Comparison of ENCODE assay signal across 8 cellular contexts in genomic region chr1:108817016-108817415, GRCh38. TPM values are rescaled to one million over a fixed set of nuclear protein-coding genes. Genes with fewer than 3 reads are reported as not detected.
A peak's percentile ranks its signal among the peaks of the same experiment; 100 is the strongest.
DNase-seq lines count a peak whose midpoint lies in the region; ATAC-seq and TF ChIP-seq lines count a peak whose summit lies in the region.

No MANE protein-coding gene starts in this region.

- DNase-seq in LHCN-M2 (ENCODE audit: low read depth) = peak; percentile 95
- peak; percentile 7 for DNase-seq in brain microvascular endothelial cell
- peak in 1 of 2 donors; percentile 75 for DNase-seq in left lung
- DNase-seq in tibial artery = no peak
- no peak for DNase-seq in NCI-H226
- DNase-seq in Karpas-422 = no peak
- DNase-seq in activated CD8-positive, alpha-beta memory T cell treated with anti-CD3 and anti-CD28 coated beads, Interleukin-2, amount 50 U/mL, for 48 hours = no peak

- intact Hi-C loops in left lung (cut with DNase I) (no loop called here), tibial artery (cut with DNase I; ENCODE audit: low total_unique reads) (no loop called here)

- H3K9me2 ChIP-seq in Karpas-422 (replicated peaks; ENCODE audit: insufficient read depth, low read length) = no peaks in the 10 kb centered on the region

- peak overlapping the region; percentile 43 for H3K4me3 ChIP-seq in brain microvascular endothelial cell (ENCODE audit: low read depth, low read length)
- H3K4me3 ChIP-seq in left lung = no peak overlapping the region
- peak overlapping the region; percentile 18 to 50 for H3K4me3 ChIP-seq in tibial artery
- no peak overlapping the region for H3K4me3 ChIP-seq in Karpas-422 (ENCODE audit: low read length)

- no peaks in the 10 kb centered on the region for H3K9me3 ChIP-seq in left lung
- no peaks in the 10 kb centered on the region for H3K9me3 ChIP-seq in tibial artery
- no peaks in the 10 kb centered on the region for H3K9me3 ChIP-seq in Karpas-422 (ENCODE audit: low read length)

- in situ Hi-C loops in brain microvascular endothelial cell (cut with HindIII; ENCODE audit: low pct_ligation_motif_present, low sequenced_read_pairs) = no loop called here

- H3K27ac ChIP-seq in brain microvascular endothelial cell = peak overlapping the region; percentile 89
- H3K27ac ChIP-seq in left lung = peak overlapping the region; percentile 81 to 84
- peak overlapping the region; percentile 76 to 86 for H3K27ac ChIP-seq in tibial artery
- H3K27ac ChIP-seq in Karpas-422 (ENCODE audit: low read length) = no peak overlapping the region

- H3K9ac ChIP-seq in Karpas-422 (ENCODE audit: low read length) = no peak overlapping the region

- ATAC-seq in left lung (peak; percentile 87), GM21619 (IDR thresholded peaks at IDR 0.05; ENCODE audit: unreplicated experiment) (no peak)

- H4K20me1 ChIP-seq in Karpas-422 (ENCODE audit: insufficient read depth, low read depth, low read length) = no peaks in the 10 kb centered on the region

- H3K27me3 ChIP-seq in brain microvascular endothelial cell (replicated peaks) (no peaks in the 10 kb centered on the region), left lung (no peaks in the 10 kb centered on the region), tibial artery (no peaks in the 10 kb centered on the region), Karpas-422 (ENCODE audit: low read length) (no peaks in the 10 kb centered on the region)

- H3K4me1 ChIP-seq in left lung = peaks cover 0 to 13% of the 10 kb centered on the region in 2 donors
- H3K4me1 ChIP-seq in tibial artery = peaks cover 0 to 33% (median 20%) of the 10 kb centered on the region in 4 donors
- peaks cover 7% of the 10 kb centered on the region for H3K4me1 ChIP-seq in Karpas-422 (ENCODE audit: low read length)

- no peaks in the 10 kb centered on the region for H3K79me2 ChIP-seq in Karpas-422 (ENCODE audit: low read length)

- no peaks in the 10 kb centered on the region for H3K36me3 ChIP-seq in brain microvascular endothelial cell (replicated peaks)
- no peaks in the 10 kb centered on the region for H3K36me3 ChIP-seq in left lung
- no peaks in the 10 kb centered on the region for H3K36me3 ChIP-seq in tibial artery
- no peaks in the 10 kb centered on the region for H3K36me3 ChIP-seq in Karpas-422 (ENCODE audit: insufficient read depth, low read length)

- no peak overlapping the region for H2AFZ ChIP-seq in Karpas-422 (ENCODE audit: low read length)

- H3K4me2 ChIP-seq in Karpas-422 (ENCODE audit: low read depth, low read length, poor library complexity, severe bottlenecking) = no peak overlapping the region

- TF ChIP-seq CTCF in brain microvascular endothelial cell (IDR thresholded peaks at IDR 0.05; ENCODE audit: low read depth, low read length, missing control alignments) = no peak
- no peak for TF ChIP-seq CTCF in left lung (IDR thresholded peaks at IDR 0.05)
- no peak for TF ChIP-seq CTCF in tibial artery (IDR thresholded peaks at IDR 0.05)

RNA-seq across cellular contexts. Expression of gene AKNAD1, which starts 39.9 kb away (rescaled TPM):
- 0.58 and 2.7 TPM in 2 replicates for total RNA-seq in LHCN-M2 (2014; rRNA removed)
- 1.5 TPM for polyA plus RNA-seq in LHCN-M2 (2012)
- total RNA-seq in left lung = not detected
- total RNA-seq in Karpas-422 (2014; rRNA removed; shearing (Covaris generic); ENCODE audit: low replicate concordance) = not detected in 2 replicates

RNA-seq across cellular contexts. Expression of gene GPSM2, which starts 59.8 kb away (rescaled TPM):
- total RNA-seq in LHCN-M2 (2014; rRNA removed) = 89.8 and 107 TPM in 2 replicates
- polyA plus RNA-seq in LHCN-M2 (2012) = 20.3 TPM
- total RNA-seq in left lung = 10 to 100 TPM; 25.1 to 27.0 TPM
- total RNA-seq in Karpas-422 (2014; rRNA removed; shearing (Covaris generic); ENCODE audit: low replicate concordance) = 13.7 and 18.3 TPM in 2 replicates

Comparison
In these comparisons a context has a peak if more than half of its experiments do, and no peak if none do; other contexts are left out.
1. DNase-seq: peak in LHCN-M2 (single experiment) and brain microvascular endothelial cell (single experiment); none in tibial artery (0 of 2), NCI-H226 (single experiment), Karpas-422 (single experiment) and activated CD8-positive, alpha-beta memory T cell treated with anti-CD3 and anti-CD28 coated beads, Interleukin-2, amount 50 U/mL, for 48 hours (single experiment).
2. H3K4me3 ChIP-seq: peak in brain microvascular endothelial cell (single experiment) and tibial artery (2 of 2); none in left lung (0 of 2) and Karpas-422 (single experiment).